24 cellular contexts compared by ENCODE assay signal in genomic region chr7:50565559-50565916, GRCh38. TPM values are rescaled to one million over a fixed set of nuclear protein-coding genes. Genes with fewer than 3 reads are reported as not detected.
"Had no signal": no experiment of that assay in that cellular context is flagged by ENCODE, and none has a peak within 500 bp of the region (broad histone marks: within the 10 kb centered on the region; RNA-seq: fewer than 3 reads in every experiment).

No MANE protein-coding gene starts in this region.

- H3K9me3 ChIP-seq: esophagus muscularis mucosa, gastroesophageal sphincter, heart left ventricle, psoas muscle, suprapubic skin had no signal

- ATAC-seq: activated CD8-positive, alpha-beta T cell treated with anti-CD3 and anti-CD28 coated beads for 36 hours; activated T-helper 17 cell treated with anti-CD3 and anti-CD28 coated beads, Interleukin-2, amount 50 U/mL, for 72 hours; gastroesophageal sphincter; right cardiac atrium; stimulated activated naive CD8-positive, alpha-beta T cell treated with anti-CD3 and anti-CD28 coated beads, Interleukin-15, amount 100 ng/mL, for 72 hours had no signal

- FAIRE-seq: colon, endothelial cell of umbilical vein had no signal

- H3K36me3 ChIP-seq: esophagus muscularis mucosa, gastroesophageal sphincter, heart left ventricle, suprapubic skin had no signal

- H3K4me3 ChIP-seq: esophagus muscularis mucosa, gastroesophageal sphincter, heart left ventricle, lung, psoas muscle, skin epidermis, suprapubic skin had no signal

- DNase-seq: activated CD4-positive, alpha-beta T cell treated with anti-CD3 and anti-CD28 coated beads for 48 hours; activated CD4-positive, CD25-positive, alpha-beta regulatory T cell; activated CD8-positive, alpha-beta T cell treated with anti-CD3 and anti-CD28 coated beads for 36 hours; activated naive CD4-positive, alpha-beta T cell treated with Interleukin-2 at 50 U/mL for 16 hours; activated naive CD8-positive, alpha-beta T cell treated with anti-CD3 and anti-CD28 coated beads, Interleukin-2, amount 10 ng/mL, durations not matched to agents 7 days and 5 days; activated T-cell treated with anti-CD3 and anti-CD28 coated beads, Interleukin-2, amount 50 U/mL, for 1 hour; amygdala; effector CD4-positive, alpha-beta T cell; heart left ventricle; psoas muscle; right cardiac atrium; stimulated activated CD4-positive, alpha-beta T cell treated with anti-CD3 and anti-CD28 coated beads, Interleukin-4, amount 100 ng/mL, for 1 hour; stimulated activated naive CD8-positive, alpha-beta T cell treated with anti-CD3 and anti-CD28 coated beads, Interleukin-15, amount 100 ng/mL, for 72 hours; T1000 had no signal

- H3K4me1 ChIP-seq: esophagus muscularis mucosa, gastroesophageal sphincter, heart left ventricle, psoas muscle, suprapubic skin had no signal

- H3K27ac ChIP-seq: esophagus muscularis mucosa, gastroesophageal sphincter, heart left ventricle, psoas muscle, skin epidermis, suprapubic skin had no signal

RNA-seq across cellular contexts. Expression of gene DDC, which starts 0.3 kb away (rescaled TPM):
- total RNA-seq: activated naive CD8-positive, alpha-beta T cell treated with anti-CD3 and anti-CD28 coated beads, Interleukin-2, amount 10 ng/mL, durations not matched to agents 7 days and 5 days; activated T-helper 17 cell treated with anti-CD3 and anti-CD28 coated beads, Interleukin-2, amount 50 U/mL, for 72 hours; cardiac septum; endothelial cell of umbilical vein; esophagus muscularis mucosa; gastroesophageal sphincter; heart left ventricle; T-helper 1 cell treated with Interleukin-12 subunit alpha and Interleukin-12 subunit beta and Interleukin-4 antibody, amounts not matched to agents 30 ng/mL and 1 ng/mL, for 36 hours had no signal
- polyA plus RNA-seq: endothelial cell of umbilical vein had no signal
